12 cellular contexts compared by ENCODE assay signal in the genomic region with DNA sequence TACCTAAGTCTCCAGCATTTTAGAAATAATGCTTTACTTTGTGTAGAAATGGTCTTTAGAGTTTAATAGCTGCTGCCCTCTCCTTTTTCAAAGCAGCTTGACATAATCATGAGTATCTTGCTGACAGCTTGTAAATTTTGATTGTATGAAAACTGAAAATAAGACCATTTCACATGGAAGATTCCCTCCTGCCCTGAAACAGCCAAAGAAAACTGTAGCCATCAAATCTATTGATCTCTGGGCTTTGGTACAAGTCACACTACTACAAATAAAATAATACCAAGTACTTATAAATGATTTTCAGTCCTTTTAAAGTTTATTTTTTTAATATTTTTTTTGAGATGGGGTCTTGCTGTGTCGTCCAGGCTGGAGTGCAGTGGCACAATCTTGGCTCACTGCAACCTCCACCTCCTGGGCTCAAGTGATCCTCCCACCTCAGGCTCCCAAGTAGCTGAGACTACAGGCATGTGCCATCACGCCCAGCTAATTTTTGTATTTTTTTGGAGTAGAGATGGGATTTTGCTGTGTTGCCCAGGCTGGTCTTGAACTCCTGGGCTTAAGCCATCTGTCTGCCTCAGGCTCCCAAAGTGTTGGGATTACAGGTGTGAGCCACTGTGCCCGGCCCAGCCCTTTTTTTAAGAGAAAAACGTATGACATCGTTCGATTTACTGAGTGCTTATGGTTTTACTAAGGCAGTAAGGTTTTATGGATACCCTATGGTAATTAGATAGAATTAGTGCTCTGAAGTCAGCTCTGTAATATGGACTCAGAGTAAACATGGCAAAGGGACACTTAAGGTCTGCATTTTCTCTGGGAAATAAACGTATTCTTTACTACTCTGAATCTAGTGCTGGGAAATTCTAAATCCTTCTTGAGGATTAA. TPM values are rescaled to one million over a fixed set of nuclear protein-coding genes. Genes with fewer than 3 reads are reported as not detected.
A peak's percentile ranks its signal among the peaks of the same experiment; 100 is the strongest.
DNase-seq lines count a peak whose midpoint lies in the region; ATAC-seq and TF ChIP-seq lines count a peak whose summit lies in the region.
"Had no signal": no experiment of that assay in that cellular context is flagged by ENCODE, and none has a peak within 500 bp of the region (broad histone marks: within the 10 kb centered on the region; RNA-seq: fewer than 3 reads in every experiment).

No MANE protein-coding gene starts in this region.

- H3K4me3 ChIP-seq in mammary epithelial cell (replicated peaks in 1 of 3; ENCODE audit: insufficient read depth in 1 of 3, low read depth in 2 of 3, low read length in 3 of 3) (no peak overlapping the region), mucosa of descending colon (no peak overlapping the region), vagina (no peak overlapping the region), gastroesophageal sphincter (no peak overlapping the region), Caco-2 (ENCODE audit: low read depth, low read length) (no peak overlapping the region)

- BruUV-seq in MCF 10A (replicated peaks; lab: Mats Ljungman, UMichigan) (no TSS peak), mammary epithelial cell (replicated peaks; lab: Mats Ljungman, UMichigan) (no TSS peak), Caco-2 (replicated peaks; lab: Mats Ljungman, UMichigan) (no TSS peak)

- peaks cover 59% of the 10 kb centered on the region for H3K4me1 Mint-ChIP-seq in MCF 10A (ENCODE audit: insufficient read depth, unreplicated experiment)
- peaks cover 70% of the 10 kb centered on the region for H3K4me1 Mint-ChIP-seq in activated T-helper 17 cell treated with anti-CD3 and anti-CD28 coated beads, Interleukin-2, amount 50 U/mL, for 72 hours
- H3K4me1 Mint-ChIP-seq in Caco-2 (ENCODE audit: low read depth, unreplicated experiment) = peaks cover 17% of the 10 kb centered on the region

- H3K27ac Mint-ChIP-seq in MCF 10A (ENCODE audit: low read depth, unreplicated experiment) (peak overlapping the region; percentile 82), Caco-2 (ENCODE audit: unreplicated experiment) (no peak overlapping the region)
- peak overlapping the region; percentile 100 for H3K27ac Mint-ChIP-seq in activated T-helper 17 cell treated with anti-CD3 and anti-CD28 coated beads, Interleukin-2, amount 50 U/mL, for 72 hours

- TF ChIP-seq CTCF in MCF 10A (IDR thresholded peaks at IDR 0.05; ENCODE audit: unreplicated experiment) = no peak
- no peak for TF ChIP-seq CTCF in mammary epithelial cell (conservative IDR thresholded peaks at IDR 0.05 in 1 of 2, IDR thresholded peaks at IDR 0.05 in 1 of 2; ENCODE audit: extremely low read depth in 1 of 2, insufficient read depth in 1 of 2, low read depth in 1 of 2, low read length in 2 of 2)
- no peak for TF ChIP-seq CTCF in mucosa of descending colon (IDR thresholded peaks at IDR 0.05)
- TF ChIP-seq CTCF in vagina (IDR thresholded peaks at IDR 0.05) = no peak
- TF ChIP-seq CTCF in gastroesophageal sphincter (IDR thresholded peaks at IDR 0.05) = no peak
- TF ChIP-seq CTCF in Caco-2 (IDR thresholded peaks at IDR 0.05; ENCODE audit: insufficient read depth in 1 of 2, low read depth in 1 of 2, low read length in 1 of 2, severe bottlenecking in 1 of 2, unreplicated experiment in 1 of 2) = no peak

- intact Hi-C loops in MCF 10A (cut with micrococcal nuclease) (no loop called here), mammary epithelial cell (cut with micrococcal nuclease) (no loop called here), mucosa of descending colon (cut with DNase I, micrococcal nuclease) (no loop called here), vagina (cut with DNase I) (no loop called here), Caco-2 (cut with micrococcal nuclease; ENCODE audit: unreplicated experiment) (loop anchor here (10.0 kb wide), 1 partner anchor 398 kb away; no protein-coding TSS in a partner anchor), left cardiac atrium (cut with DNase I) (no loop called here)

- peaks cover 100% of the 10 kb centered on the region for H3K79me2 ChIP-seq in mammary epithelial cell (ENCODE audit: insufficient read depth, low read length)

- CTCF ChIA-PET in MCF 10A (lab: Yijun Ruan, JAX) (interaction anchor here (0.7 to 2.3 kb wide), 5 partner anchors 12 to 115 kb away, joined by 3 to 7 read pairs (median 3); no protein-coding TSS in a partner anchor), mammary epithelial cell (lab: Charles Lee; ENCODE audit: low non-redundant PET) (interaction anchor here (0.7 kb wide), 1 partner anchor 147 kb away, joined by 5 read pairs; no protein-coding TSS in a partner anchor), Caco-2 (lab: Charles Lee) (interaction anchor here (0.6 to 1.4 kb wide), 2 partner anchors 59 to 276 kb away, joined by 4 to 5 read pairs; no protein-coding TSS in a partner anchor)

- peaks cover 8% of the 10 kb centered on the region for H3K36me3 Mint-ChIP-seq in MCF 10A (ENCODE audit: insufficient read depth, unreplicated experiment)
- peaks cover 98% of the 10 kb centered on the region for H3K36me3 Mint-ChIP-seq in activated T-helper 17 cell treated with anti-CD3 and anti-CD28 coated beads, Interleukin-2, amount 50 U/mL, for 72 hours (ENCODE audit: low read depth)
- peaks cover 6% of the 10 kb centered on the region for H3K36me3 Mint-ChIP-seq in Caco-2 (ENCODE audit: insufficient read depth, unreplicated experiment)

- H3K27me3 ChIP-seq in mammary epithelial cell (ENCODE audit: insufficient read depth, low read length) = no peaks in the 10 kb centered on the region
- H3K27me3 ChIP-seq in vagina = no peaks in the 10 kb centered on the region
- H3K27me3 ChIP-seq in gastroesophageal sphincter = no peaks in the 10 kb centered on the region
- no peaks in the 10 kb centered on the region for H3K27me3 ChIP-seq in Caco-2 (replicated peaks; ENCODE audit: control insufficient read depth, insufficient read depth, low read length)

- no peaks in the 10 kb centered on the region for H3K9me3 ChIP-seq in mammary epithelial cell (replicated peaks; ENCODE audit: insufficient read depth, low read length)
- no peaks in the 10 kb centered on the region for H3K9me3 ChIP-seq in mucosa of descending colon
- no peaks in the 10 kb centered on the region for H3K9me3 ChIP-seq in vagina
- H3K9me3 ChIP-seq in gastroesophageal sphincter = no peaks in the 10 kb centered on the region
- H3K9me3 ChIP-seq in Caco-2 = no peaks in the 10 kb centered on the region

- H3K27me3 Mint-ChIP-seq in MCF 10A (ENCODE audit: insufficient read depth, unreplicated experiment) = no peaks in the 10 kb centered on the region
- no peaks in the 10 kb centered on the region for H3K27me3 Mint-ChIP-seq in activated T-helper 17 cell treated with anti-CD3 and anti-CD28 coated beads, Interleukin-2, amount 50 U/mL, for 72 hours
- no peaks in the 10 kb centered on the region for H3K27me3 Mint-ChIP-seq in Caco-2 (ENCODE audit: insufficient read depth, unreplicated experiment)

- no peak for TF ChIP-seq EP300 in gastroesophageal sphincter (IDR thresholded peaks at IDR 0.05)

- H3K9me3 Mint-ChIP-seq in MCF 10A (ENCODE audit: unreplicated experiment) (no peaks in the 10 kb centered on the region), Caco-2 (ENCODE audit: unreplicated experiment) (no peaks in the 10 kb centered on the region)
- H3K9me3 Mint-ChIP-seq in activated T-helper 17 cell treated with anti-CD3 and anti-CD28 coated beads, Interleukin-2, amount 50 U/mL, for 72 hours = no peaks in the 10 kb centered on the region

- H3K4me1 ChIP-seq in mammary epithelial cell (ENCODE audit: insufficient read depth, low read length) = peaks cover 61% of the 10 kb centered on the region
- peaks cover 85% of the 10 kb centered on the region for H3K4me1 ChIP-seq in mucosa of descending colon (ENCODE audit: low read depth)
- H3K4me1 ChIP-seq in vagina = peaks cover 100% of the 10 kb centered on the region
- peaks cover 14 to 100% (median 24%) of the 10 kb centered on the region in 3 donors for H3K4me1 ChIP-seq in gastroesophageal sphincter
- peaks cover 28% of the 10 kb centered on the region for H3K4me1 ChIP-seq in Caco-2

- H3K4me2 ChIP-seq in mammary epithelial cell (ENCODE audit: insufficient read depth, low read depth, low read length) = no peak overlapping the region

- ATAC-seq in activated T-helper 17 cell treated with anti-CD3 and anti-CD28 coated beads, Interleukin-2, amount 50 U/mL, for 72 hours (replicated peaks) = no peak
- ATAC-seq in mucosa of descending colon = peak; percentile 73
- no peak for ATAC-seq in gastroesophageal sphincter
- no peak for ATAC-seq in left cardiac atrium
- ATAC-seq: sciatic nerve had no signal

- no peak overlapping the region for H2AFZ ChIP-seq in mammary epithelial cell (ENCODE audit: low read depth, low read length)

- H4K20me1 ChIP-seq in mammary epithelial cell (ENCODE audit: insufficient read depth, low read length) = no peaks in the 10 kb centered on the region

- WGBS in mammary epithelial cell (ENCODE audit: low coverage, missing lambda C conversion rate) = 86% methylated on average over 7 of the region's 7 CpGs
- WGBS in gastroesophageal sphincter (ENCODE audit: low coverage in 1 of 2), 2 donors = 75 to 77% methylated on average over 2 to 7 of the region's 7 CpGs

- in situ Hi-C loops in mammary epithelial cell (cut with MboI; ENCODE audit: low sequenced_read_pairs in 2 of 2) = no loop called here

- POLR2A ChIA-PET in MCF 10A (lab: Yijun Ruan, JAX) (interaction anchor here (0.6 to 19.9 kb wide), 12 partner anchors 9 to 579 kb away, joined by 3 to 480 read pairs (median 4); no protein-coding TSS in a partner anchor), Caco-2 (lab: Charles Lee) (no interaction called here)

- H3K9ac ChIP-seq in mammary epithelial cell (ENCODE audit: insufficient read depth, low read length) = no peak overlapping the region

- H3K36me3 ChIP-seq in mammary epithelial cell (ENCODE audit: insufficient read depth, low read length) (peaks cover 11% of the 10 kb centered on the region), mucosa of descending colon (ENCODE audit: low read depth) (no peaks in the 10 kb centered on the region), vagina (no peaks in the 10 kb centered on the region), gastroesophageal sphincter (no peaks in the 10 kb centered on the region), Caco-2 (ENCODE audit: control insufficient read depth, insufficient read depth, low read length) (no peaks in the 10 kb centered on the region)

- DNase-seq in MCF 10A (ENCODE audit: unreplicated experiment) (no peak), mammary epithelial cell (no peak), mucosa of descending colon (no peak), vagina (ENCODE audit: extremely low spot score in 2 of 2) (no peak), Caco-2 (no peak), left cardiac atrium (no peak)
- DNase-seq: aorta, C1 segment of cervical spinal cord, NCI-H526 treated with DMSO at 0.1 percent for 48 hours had no signal

- TF ChIP-seq POLR2A in vagina (IDR thresholded peaks at IDR 0.05) = no peak
- TF ChIP-seq POLR2A in gastroesophageal sphincter (IDR thresholded peaks at IDR 0.05) = no peak

- dilution Hi-C loops in mammary epithelial cell (cut with HindIII; ENCODE audit: low sequenced_read_pairs) = no loop called here

- H3K4me3 Mint-ChIP-seq in MCF 10A (ENCODE audit: unreplicated experiment) (no peak overlapping the region), Caco-2 (ENCODE audit: unreplicated experiment) (no peak overlapping the region)
- H3K4me3 Mint-ChIP-seq in activated T-helper 17 cell treated with anti-CD3 and anti-CD28 coated beads, Interleukin-2, amount 50 U/mL, for 72 hours = peak overlapping the region; percentile 97

- H3K27ac ChIP-seq in mammary epithelial cell (ENCODE audit: insufficient read depth, low read depth, low read length) (no peak overlapping the region), vagina (peak overlapping the region; percentile 65), gastroesophageal sphincter (peak overlapping the region in 1 of 4 donors; percentile 17)

RNA-seq across cellular contexts. Expression of a gene that starts 7.0 kb away (rescaled TPM):
- total RNA-seq in MCF 10A (2022) (56.4 and 63.0 TPM in 2 replicates), mammary epithelial cell (10 to 100 TPM; 43.5 to 90.8 TPM), mucosa of descending colon (10 to 100 TPM; 33.2 to 35.1 (median 33.4) TPM), vagina (25.3 TPM), gastroesophageal sphincter (10 to 100 TPM; 27.6 to 43.6 (median 38.4) TPM), Caco-2 (2022) (65.0 and 65.2 TPM in 2 replicates), left cardiac atrium (10 to 100 TPM; 22.8 to 40.4 TPM)
- polyA plus RNA-seq in mammary epithelial cell = 77.0 TPM
- polyA minus RNA-seq in mammary epithelial cell = 105 TPM
- 10 to 100 TPM; 68.3 to 77.1 TPM for total RNA-seq in activated T-helper 17 cell treated with anti-CD3 and anti-CD28 coated beads, Interleukin-2, amount 50 U/mL, for 72 hours
